Comparison of ENCODE assay signal across 1 cellular context in genomic region chr17:27637818-27638217, GRCh38. TPM values are rescaled to one million over a fixed set of nuclear protein-coding genes. Genes with fewer than 3 reads are reported as not detected.
"Had no signal": no experiment of that assay in that cellular context is flagged by ENCODE, and none has a peak within 500 bp of the region (broad histone marks: within the 10 kb centered on the region; RNA-seq: fewer than 3 reads in every experiment).

No MANE protein-coding gene starts in this region.

RNA-seq across cellular contexts. Expression of gene LGALS9, which starts 6.8 kb away (rescaled TPM):
- total RNA-seq: SK-MEL-5 had no signal
